31 cellular contexts compared by ENCODE assay signal in genomic region chr12:115079760-115080159, GRCh38.
A peak's percentile ranks its signal among the peaks of the same experiment; 100 is the strongest.
DNase-seq lines count a peak whose midpoint lies in the region; ATAC-seq, FAIRE-seq and TF ChIP-seq lines count a peak whose summit lies in the region.
"Had no signal": no experiment of that assay in that cellular context is flagged by ENCODE, and none has a peak within 500 bp of the region (broad histone marks: within the 10 kb centered on the region; RNA-seq: fewer than 3 reads in every experiment).

No MANE protein-coding gene starts in this region.

- intact Hi-C loops in MCF 10A (cut with micrococcal nuclease): no loop called here
- intact Hi-C loops in breast epithelium (cut with DNase I; ENCODE audit: low total_unique reads): no loop called here
- intact Hi-C loops in adrenal gland (cut with DNase I): no loop called here
- intact Hi-C loops in naive thymus-derived CD4-positive, alpha-beta T cell (cut with micrococcal nuclease): no loop called here
- intact Hi-C loops in CD4-positive, alpha-beta memory T cell (cut with micrococcal nuclease): no loop called here

- DNase-seq in MCF 10A (ENCODE audit: unreplicated experiment) (peak; percentile 33), breast epithelium (ENCODE audit: low spot score in 2 of 2) (no peak), adrenal gland (peak in 6 of 7 donors; percentile 37 to 58 (median 39)), hepatocyte (ENCODE audit: low spot score) (peak; percentile 53), small intestine (peak; percentile 62)
- DNase-seq in naive thymus-derived CD4-positive, alpha-beta T cell: no peak
- DNase-seq in CD4-positive, alpha-beta memory T cell: no peak
- DNase-seq: activated CD4-positive, alpha-beta T cell treated with anti-CD3 and anti-CD28 coated beads, Interleukin-2, amount 50 U/mL, for 48 hours; activated gamma-delta T cell treated with Interleukin-2 at 50 U/mL for 16 hours; activated naive CD8-positive, alpha-beta T cell treated with anti-CD3 and anti-CD28 coated beads, Interleukin-2, amount 10 ng/mL, durations not matched to agents 7 days and 5 days; activated T-cell treated with anti-CD3 and anti-CD28 coated beads, Interleukin-2, amount 50 U/mL, for 48 hours; hippocampal formation; mesenchymal stem cell; NCI-H1092; NCI-H1930; NCI-H446; right cardiac atrium; spleen; stimulated activated CD4-positive, alpha-beta T cell treated with anti-CD3 and anti-CD28 coated beads, Interleukin-2, amount 100 ng/mL, for 24 hours; stimulated activated CD8-positive, alpha-beta memory T cell treated with anti-CD3 and anti-CD28 coated beads, Interleukin-4, amount 100 ng/mL, for 48 hours; T-helper 17 cell; testis had no signal

- no peaks in the 10 kb centered on the region for H3K27me3 Mint-ChIP-seq in MCF 10A (ENCODE audit: insufficient read depth, unreplicated experiment)
- H3K27me3 Mint-ChIP-seq in naive thymus-derived CD4-positive, alpha-beta T cell: peaks cover 0 to 8% (median 0%) of the 10 kb centered on the region in 5 donors
- no peaks in the 10 kb centered on the region for H3K27me3 Mint-ChIP-seq in CD4-positive, alpha-beta memory T cell
- H3K27me3 Mint-ChIP-seq: activated naive CD8-positive, alpha-beta T cell treated with anti-CD3 and anti-CD28 coated beads, Interleukin-2, amount 10 ng/mL, durations not matched to agents 7 days and 5 days; central memory CD8-positive, alpha-beta T cell; stimulated activated naive CD8-positive, alpha-beta T cell treated with anti-CD3 and anti-CD28 coated beads, Interleukin-15, Interleukin-2, amounts not matched to agents 100 ng/mL and 50 ng/mL, for 24 hours; T-helper 17 cell had no signal

- H3K4me3 Mint-ChIP-seq in MCF 10A (ENCODE audit: unreplicated experiment): no peak overlapping the region
- no peak overlapping the region for H3K4me3 Mint-ChIP-seq in naive thymus-derived CD4-positive, alpha-beta T cell
- no peak overlapping the region for H3K4me3 Mint-ChIP-seq in CD4-positive, alpha-beta memory T cell
- H3K4me3 Mint-ChIP-seq: activated naive CD8-positive, alpha-beta T cell treated with anti-CD3 and anti-CD28 coated beads, Interleukin-2, amount 10 ng/mL, durations not matched to agents 7 days and 5 days; CD14-positive monocyte; central memory CD8-positive, alpha-beta T cell; stimulated activated naive CD8-positive, alpha-beta T cell treated with anti-CD3 and anti-CD28 coated beads, Interleukin-15, Interleukin-2, amounts not matched to agents 100 ng/mL and 50 ng/mL, for 24 hours; T-helper 17 cell had no signal

- no peaks in the 10 kb centered on the region for H3K9me3 ChIP-seq in breast epithelium
- H3K9me3 ChIP-seq in adrenal gland (replicated peaks in 1 of 3): no peaks in the 10 kb centered on the region
- no peaks in the 10 kb centered on the region for H3K9me3 ChIP-seq in hepatocyte (ENCODE audit: low read depth)
- H3K9me3 ChIP-seq in small intestine (ENCODE audit: control insufficient read depth, low read depth): no peaks in the 10 kb centered on the region
- no peaks in the 10 kb centered on the region for H3K9me3 ChIP-seq in naive thymus-derived CD4-positive, alpha-beta T cell (ENCODE audit: control insufficient read depth in 2 of 3, low read length in 3 of 3)
- no peaks in the 10 kb centered on the region for H3K9me3 ChIP-seq in CD4-positive, alpha-beta memory T cell (ENCODE audit: control insufficient read depth in 1 of 2, low read length in 2 of 2)
- H3K9me3 ChIP-seq: testis, vagina had no signal

- no peaks in the 10 kb centered on the region for H3K36me3 Mint-ChIP-seq in MCF 10A (ENCODE audit: insufficient read depth, unreplicated experiment)
- no peaks in the 10 kb centered on the region for H3K36me3 Mint-ChIP-seq in naive thymus-derived CD4-positive, alpha-beta T cell
- H3K36me3 Mint-ChIP-seq in CD4-positive, alpha-beta memory T cell: no peaks in the 10 kb centered on the region
- H3K36me3 Mint-ChIP-seq: activated naive CD8-positive, alpha-beta T cell treated with anti-CD3 and anti-CD28 coated beads, Interleukin-2, amount 10 ng/mL, durations not matched to agents 7 days and 5 days; CD14-positive monocyte had no signal

- no peaks in the 10 kb centered on the region for H3K9me2 ChIP-seq in hepatocyte (replicated peaks; ENCODE audit: insufficient read depth)

- H4K20me1 ChIP-seq in hepatocyte (ENCODE audit: insufficient read depth, poor library complexity, severe bottlenecking): no peaks in the 10 kb centered on the region

- POLR2A ChIA-PET in MCF 10A (lab: Yijun Ruan, JAX): no interaction called here
- POLR2A ChIA-PET in naive thymus-derived CD4-positive, alpha-beta T cell (lab: Charles Lee): no interaction called here
- POLR2A ChIA-PET in CD4-positive, alpha-beta memory T cell (lab: Charles Lee; ENCODE audit: partially characterized antibody): no interaction called here

- H3K36me3 ChIP-seq in breast epithelium: no peaks in the 10 kb centered on the region
- no peaks in the 10 kb centered on the region for H3K36me3 ChIP-seq in adrenal gland (replicated peaks in 1 of 2)
- no peaks in the 10 kb centered on the region for H3K36me3 ChIP-seq in hepatocyte (replicated peaks; ENCODE audit: insufficient read depth, low read depth)
- no peaks in the 10 kb centered on the region for H3K36me3 ChIP-seq in small intestine (ENCODE audit: control insufficient read depth in 2 of 2, insufficient read depth in 2 of 2, low read length in 2 of 2)
- no peaks in the 10 kb centered on the region for H3K36me3 ChIP-seq in naive thymus-derived CD4-positive, alpha-beta T cell (ENCODE audit: control insufficient read depth in 2 of 3, insufficient read depth in 3 of 3, low read length in 3 of 3)
- no peaks in the 10 kb centered on the region for H3K36me3 ChIP-seq in CD4-positive, alpha-beta memory T cell (ENCODE audit: insufficient read depth, low read length)
- H3K36me3 ChIP-seq: gastroesophageal sphincter, spleen, vagina had no signal

- CTCF ChIA-PET in MCF 10A (lab: Yijun Ruan, JAX): interaction anchor here (0.6 kb wide), 1 partner anchor 520 kb away, joined by 4 read pairs; no protein-coding TSS in a partner anchor
- CTCF ChIA-PET in naive thymus-derived CD4-positive, alpha-beta T cell (lab: Charles Lee): no interaction called here
- CTCF ChIA-PET in CD4-positive, alpha-beta memory T cell (lab: Charles Lee; ENCODE audit: partially characterized antibody): no interaction called here

- H3K4me1 ChIP-seq in breast epithelium: no peaks in the 10 kb centered on the region
- no peaks in the 10 kb centered on the region for H3K4me1 ChIP-seq in adrenal gland (replicated peaks in 1 of 2)
- no peaks in the 10 kb centered on the region for H3K4me1 ChIP-seq in hepatocyte (ENCODE audit: insufficient read depth)
- no peaks in the 10 kb centered on the region for H3K4me1 ChIP-seq in small intestine (ENCODE audit: control insufficient read depth in 2 of 2, insufficient read depth in 1 of 2, low read depth in 1 of 2, low read length in 1 of 2)
- H3K4me1 ChIP-seq in naive thymus-derived CD4-positive, alpha-beta T cell (ENCODE audit: control insufficient read depth in 2 of 2, insufficient read depth in 2 of 2, low read length in 2 of 2): no peaks in the 10 kb centered on the region
- H3K4me1 ChIP-seq in CD4-positive, alpha-beta memory T cell (ENCODE audit: insufficient read depth, low read length): no peaks in the 10 kb centered on the region
- H3K4me1 ChIP-seq: gastroesophageal sphincter, spleen, testis, vagina had no signal

- no peak overlapping the region for H3K27ac ChIP-seq in breast epithelium
- peak overlapping the region in 2 of 5 donors; percentile 11 to 12 for H3K27ac ChIP-seq in adrenal gland
- no peak overlapping the region for H3K27ac ChIP-seq in hepatocyte
- H3K27ac ChIP-seq in small intestine (ENCODE audit: low read depth in 1 of 2, low read length in 1 of 2): no peak overlapping the region
- no peak overlapping the region for H3K27ac ChIP-seq in naive thymus-derived CD4-positive, alpha-beta T cell (ENCODE audit: low read depth, low read length)
- H3K27ac ChIP-seq in CD4-positive, alpha-beta memory T cell (ENCODE audit: low read depth, low read length): no peak overlapping the region
- H3K27ac ChIP-seq: gastroesophageal sphincter, spleen, testis, vagina had no signal

- 38 to 62% (median 50%) methylated on average over 4 of the region's 4 CpGs for WGBS in adrenal gland, 4 donors
- 37% methylated on average over 3 of the region's 4 CpGs for WGBS in hepatocyte (ENCODE audit: low lambda C conversion rate, missing lambda C conversion rate)
- WGBS in small intestine, 3 donors: 8 to 49% (median 35%) methylated on average over 4 of the region's 4 CpGs

- TF ChIP-seq POLR2A in breast epithelium (IDR thresholded peaks at IDR 0.05) (no peak), adrenal gland (IDR thresholded peaks at IDR 0.05) (no peak)

- no peaks in the 10 kb centered on the region for H3K79me2 ChIP-seq in hepatocyte

- TF ChIP-seq CTCF in MCF 10A (IDR thresholded peaks at IDR 0.05; ENCODE audit: unreplicated experiment) (no peak), breast epithelium (IDR thresholded peaks at IDR 0.05) (no peak), adrenal gland (IDR thresholded peaks at IDR 0.05) (peak in 3 of 6 experiments; percentile 24 to 29 (median 25)), hepatocyte (IDR thresholded peaks at IDR 0.05; ENCODE audit: poor library complexity) (no peak)

- no TSS peak for BruUV-seq in MCF 10A (replicated peaks; lab: Mats Ljungman, UMichigan)

- no peak overlapping the region for H3K4me2 ChIP-seq in hepatocyte

- ATAC-seq in naive thymus-derived CD4-positive, alpha-beta T cell: no peak
- no peak for ATAC-seq in GM19397 (IDR thresholded peaks at IDR 0.05; ENCODE audit: unreplicated experiment)
- ATAC-seq: activated CD4-positive, CD25-positive, alpha-beta regulatory T cell treated with anti-CD3 and anti-CD28 coated beads, Interleukin-2, amount 50 U/mL, for 24 hours; gastroesophageal sphincter; right cardiac atrium; SK-N-SH treated with all-trans-retinoic acid at 6 μM for 48 hours; T-helper 17 cell had no signal

- H3K9me3 Mint-ChIP-seq in MCF 10A (ENCODE audit: unreplicated experiment): no peaks in the 10 kb centered on the region
- H3K9me3 Mint-ChIP-seq in naive thymus-derived CD4-positive, alpha-beta T cell: peaks cover 2 to 23% (median 11%) of the 10 kb centered on the region in 11 donors
- H3K9me3 Mint-ChIP-seq in CD4-positive, alpha-beta memory T cell: peaks cover 0 to 9% (median 6%) of the 10 kb centered on the region in 8 donors
- H3K9me3 Mint-ChIP-seq: activated naive CD8-positive, alpha-beta T cell treated with anti-CD3 and anti-CD28 coated beads, Interleukin-2, amount 10 ng/mL, durations not matched to agents 7 days and 5 days; stimulated activated naive CD8-positive, alpha-beta T cell treated with anti-CD3 and anti-CD28 coated beads, Interleukin-15, Interleukin-2, amounts not matched to agents 100 ng/mL and 50 ng/mL, for 24 hours had no signal

- FAIRE-seq in small intestine (lab: Jason Lieb, UNC): no peak
- FAIRE-seq: H1 had no signal

- H3K4me1 Mint-ChIP-seq in MCF 10A (ENCODE audit: insufficient read depth, unreplicated experiment): no peaks in the 10 kb centered on the region
- H3K4me1 Mint-ChIP-seq in naive thymus-derived CD4-positive, alpha-beta T cell: no peaks in the 10 kb centered on the region
- no peaks in the 10 kb centered on the region for H3K4me1 Mint-ChIP-seq in CD4-positive, alpha-beta memory T cell
- H3K4me1 Mint-ChIP-seq: activated naive CD8-positive, alpha-beta T cell treated with anti-CD3 and anti-CD28 coated beads, Interleukin-2, amount 10 ng/mL, durations not matched to agents 7 days and 5 days; CD14-positive monocyte; central memory CD8-positive, alpha-beta T cell; T-helper 17 cell had no signal

- no peak overlapping the region for H3K27ac Mint-ChIP-seq in MCF 10A (ENCODE audit: low read depth, unreplicated experiment)
- no peak overlapping the region for H3K27ac Mint-ChIP-seq in naive thymus-derived CD4-positive, alpha-beta T cell
- no peak overlapping the region for H3K27ac Mint-ChIP-seq in CD4-positive, alpha-beta memory T cell
- H3K27ac Mint-ChIP-seq: activated naive CD8-positive, alpha-beta T cell treated with anti-CD3 and anti-CD28 coated beads, Interleukin-2, amount 10 ng/mL, durations not matched to agents 7 days and 5 days; CD14-positive monocyte; stimulated activated naive CD8-positive, alpha-beta T cell treated with anti-CD3 and anti-CD28 coated beads, Interleukin-15, Interleukin-2, amounts not matched to agents 100 ng/mL and 50 ng/mL, for 24 hours; T-helper 17 cell had no signal

- H3K4me3 ChIP-seq in breast epithelium (no peak overlapping the region), adrenal gland (no peak overlapping the region), hepatocyte (no peak overlapping the region), small intestine (ENCODE audit: low read depth in 1 of 2, low read length in 2 of 2) (no peak overlapping the region)
- no peak overlapping the region for H3K4me3 ChIP-seq in naive thymus-derived CD4-positive, alpha-beta T cell (ENCODE audit: low read length)
- H3K4me3 ChIP-seq in CD4-positive, alpha-beta memory T cell (ENCODE audit: low read length in 2 of 2): no peak overlapping the region
- H3K4me3 ChIP-seq: gastroesophageal sphincter, spleen, testis, vagina had no signal

- H3K27me3 ChIP-seq in breast epithelium (no peaks in the 10 kb centered on the region), adrenal gland (no peaks in the 10 kb centered on the region), hepatocyte (no peaks in the 10 kb centered on the region), small intestine (ENCODE audit: control insufficient read depth in 2 of 2, insufficient read depth in 2 of 2, low read length in 2 of 2) (no peaks in the 10 kb centered on the region)
- no peaks in the 10 kb centered on the region for H3K27me3 ChIP-seq in naive thymus-derived CD4-positive, alpha-beta T cell (ENCODE audit: control insufficient read depth in 2 of 2, insufficient read depth in 2 of 2, low read length in 2 of 2)
- H3K27me3 ChIP-seq in CD4-positive, alpha-beta memory T cell (ENCODE audit: insufficient read depth, low read length): no peaks in the 10 kb centered on the region
- H3K27me3 ChIP-seq: gastroesophageal sphincter, spleen, testis, vagina had no signal

- H2AFZ ChIP-seq in hepatocyte: no peak overlapping the region

Comparison
In these comparisons a context has a peak if more than half of its experiments do, and no peak if none do; other contexts are left out.
1. DNase-seq: peak in MCF 10A (single experiment), adrenal gland (6 of 7), hepatocyte (single experiment) and small intestine (single experiment); none in breast epithelium (0 of 2), naive thymus-derived CD4-positive, alpha-beta T cell (0 of 9) and CD4-positive, alpha-beta memory T cell (0 of 5).